ENCODE assay signal across 11 cellular contexts in the genomic region with DNA sequence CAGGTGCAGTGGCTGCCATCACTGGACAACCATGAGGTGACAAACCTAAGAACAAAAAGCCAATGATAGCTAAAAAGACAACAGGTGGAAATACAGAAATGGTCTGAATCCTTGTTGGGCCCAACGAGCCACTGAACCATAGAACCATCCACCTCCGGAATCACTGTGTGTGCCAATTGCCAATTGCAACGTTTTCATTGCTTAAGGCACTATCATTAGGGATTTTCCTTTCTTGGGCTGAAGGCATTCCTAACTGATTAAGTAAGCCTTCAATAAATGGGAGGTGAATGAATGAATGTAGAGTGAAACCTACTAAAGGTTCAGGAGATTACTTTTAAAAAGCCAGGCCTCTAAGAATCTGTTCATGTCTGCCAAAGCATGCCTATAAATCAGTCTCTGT.
DNase-seq lines count a peak whose midpoint lies in the region; ATAC-seq, FAIRE-seq and TF ChIP-seq lines count a peak whose summit lies in the region.
"Had no signal": no experiment of that assay in that cellular context is flagged by ENCODE, and none has a peak within 500 bp of the region (broad histone marks: within the 10 kb centered on the region; RNA-seq: fewer than 3 reads in every experiment).

No MANE protein-coding gene starts in this region.

- peak overlapping the region; percentile 86 for H3K4me2 ChIP-seq in Loucy (ENCODE audit: low read depth, low read length, poor library complexity, severe bottlenecking)

- H3K9me3 ChIP-seq in Loucy (ENCODE audit: insufficient read depth, low read depth, low read length): no peaks in the 10 kb centered on the region

- H3K4me3 ChIP-seq in AG10803 (ENCODE audit: low read length): no peak overlapping the region
- H3K4me3 ChIP-seq in Loucy (ENCODE audit: low read length, poor library complexity, severe bottlenecking): peak overlapping the region; percentile 39
- H3K4me3 ChIP-seq in choroid plexus epithelial cell (ENCODE audit: low read depth, low read length): no peak overlapping the region

- H3F3A ChIP-seq in Loucy (ENCODE audit: low read depth): no peaks in the 10 kb centered on the region

- H3K9me2 ChIP-seq in Loucy (replicated peaks; ENCODE audit: low read depth, low read length): no peaks in the 10 kb centered on the region

- no peaks in the 10 kb centered on the region for H3K36me3 ChIP-seq in Loucy (ENCODE audit: insufficient read depth, low read length)

- no peak for ATAC-seq in HG03196 (IDR thresholded peaks at IDR 0.05; ENCODE audit: unreplicated experiment)
- no peak for ATAC-seq in GM18867 (IDR thresholded peaks at IDR 0.05; ENCODE audit: unreplicated experiment)
- ATAC-seq: activated CD8-positive, alpha-beta T cell treated with anti-CD3 and anti-CD28 coated beads for 36 hours; right cardiac atrium had no signal

- H3K27me3 ChIP-seq in Loucy (ENCODE audit: insufficient read depth, low read length, poor library complexity, severe bottlenecking): no peaks in the 10 kb centered on the region

- no peak for TF ChIP-seq CTCF in AG10803 (conservative IDR thresholded peaks at IDR 0.05; ENCODE audit: low read length)
- no peak for TF ChIP-seq CTCF in Loucy (conservative IDR thresholded peaks at IDR 0.05; ENCODE audit: low read length)
- TF ChIP-seq CTCF in choroid plexus epithelial cell (conservative IDR thresholded peaks at IDR 0.05; ENCODE audit: low read depth, low read length): no peak

- FAIRE-seq in HTR-8/SVneo (lab: Jason Lieb, UNC): no peak

- peak; percentile 56 for DNase-seq in AG10803 (ENCODE audit: low read depth)
- peak; percentile 78 for DNase-seq in choroid plexus epithelial cell (ENCODE audit: low read depth)
- DNase-seq in medulla oblongata (ENCODE audit: extremely low spot score): peak; percentile 17
- no peak for DNase-seq in HTR-8/SVneo (ENCODE audit: insufficient read length, low spot score)
- no peak for DNase-seq in cortex of kidney (lab: John Stamatoyannopoulos, UW)
- DNase-seq: activated CD8-positive, alpha-beta T cell treated with anti-CD3 and anti-CD28 coated beads for 36 hours; activated naive CD8-positive, alpha-beta T cell treated with anti-CD3 and anti-CD28 coated beads for 36 hours; right cardiac atrium had no signal

- no peak overlapping the region for H3K9ac ChIP-seq in Loucy (ENCODE audit: low read depth, low read length, poor library complexity, severe bottlenecking)

- H3K4me1 ChIP-seq in Loucy (ENCODE audit: insufficient read depth, low read length, poor library complexity, severe bottlenecking): peaks cover 39% of the 10 kb centered on the region

- peaks cover 44% of the 10 kb centered on the region for H3K79me2 ChIP-seq in Loucy (ENCODE audit: insufficient read depth, low read length)

- H2AFZ ChIP-seq in Loucy (ENCODE audit: low read length): no peak overlapping the region

- H4K20me1 ChIP-seq in Loucy (ENCODE audit: insufficient read depth, low read length, poor library complexity, severe bottlenecking): peaks cover 18% of the 10 kb centered on the region

Comparison
In these comparisons a context has a peak if more than half of its experiments do, and no peak if none do; other contexts are left out.
1. DNase-seq: peak in AG10803 (single experiment), choroid plexus epithelial cell (single experiment) and medulla oblongata (single experiment); none in HTR-8/SVneo (single experiment) and cortex of kidney (single experiment).